14 cellular contexts compared by ENCODE assay signal in the genomic region with DNA sequence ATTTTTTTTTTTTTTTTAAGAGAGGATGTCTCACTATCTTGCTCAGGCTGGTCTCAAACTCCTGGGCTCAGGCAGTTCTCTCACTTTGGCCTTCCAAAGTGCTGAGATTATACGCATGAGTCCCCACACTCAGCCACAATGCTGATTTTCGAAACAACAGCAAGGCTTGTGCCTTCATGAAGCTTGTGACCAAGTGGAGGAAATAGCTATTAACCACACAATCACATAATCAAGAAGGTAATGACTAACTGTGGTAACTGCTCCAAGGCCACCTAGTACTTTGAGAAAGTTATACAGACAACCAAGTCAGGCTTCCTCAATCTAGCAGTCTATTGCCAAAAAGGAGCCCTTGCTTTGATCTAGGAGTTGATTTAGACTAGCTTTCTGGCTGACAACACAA. TPM values are rescaled to one million over a fixed set of nuclear protein-coding genes. Genes with fewer than 3 reads are reported as not detected.
DNase-seq lines count a peak whose midpoint lies in the region; ATAC-seq, FAIRE-seq and TF ChIP-seq lines count a peak whose summit lies in the region.
"Had no signal": no experiment of that assay in that cellular context is flagged by ENCODE, and none has a peak within 500 bp of the region (broad histone marks: within the 10 kb centered on the region; RNA-seq: fewer than 3 reads in every experiment).

No MANE protein-coding gene starts in this region.

- FAIRE-seq in H54 (lab: Jason Lieb, UNC) = no peak

- no peaks in the 10 kb centered on the region for H3K36me3 ChIP-seq in CD4-positive, alpha-beta memory T cell (ENCODE audit: insufficient read depth, low read length)

- H3K27ac ChIP-seq in CD4-positive, alpha-beta memory T cell (ENCODE audit: low read depth, low read length) = no peak overlapping the region

- POLR2A ChIA-PET in CD4-positive, alpha-beta memory T cell (lab: Charles Lee; ENCODE audit: partially characterized antibody) = interaction anchor here (1.0 kb wide), 1 partner anchor 13 kb away, joined by 3 read pairs; no protein-coding TSS in a partner anchor

- CTCF ChIA-PET in CD4-positive, alpha-beta memory T cell (lab: Charles Lee; ENCODE audit: partially characterized antibody) = interaction anchor here (1.8 kb wide), 1 partner anchor 394 kb away, joined by 4 read pairs; no protein-coding TSS in a partner anchor

- no peaks in the 10 kb centered on the region for H3K4me1 ChIP-seq in CD4-positive, alpha-beta memory T cell (ENCODE audit: insufficient read depth, low read length)

- ATAC-seq in GM21390 (IDR thresholded peaks at IDR 0.05; ENCODE audit: unreplicated experiment) = peak; percentile 96
- peak; percentile 94 for ATAC-seq in HG03432 (IDR thresholded peaks at IDR 0.05; ENCODE audit: unreplicated experiment)

- no peaks in the 10 kb centered on the region for H3K27me3 Mint-ChIP-seq in CD4-positive, alpha-beta memory T cell
- peaks cover 5% of the 10 kb centered on the region for H3K27me3 Mint-ChIP-seq in endothelial cell (ENCODE audit: unreplicated experiment)
- H3K27me3 Mint-ChIP-seq: CD4-positive, CD25-positive, alpha-beta regulatory T cell; dendritic cell treated with granulocyte-macrophage colony-stimulating factor and Interleukin-4, amounts not matched to agents 40 ng/mL and 50 ng/mL, for 4 days had no signal

- H3K4me3 Mint-ChIP-seq in CD4-positive, alpha-beta memory T cell = no peak overlapping the region
- no peak overlapping the region for H3K4me3 Mint-ChIP-seq in endothelial cell (ENCODE audit: unreplicated experiment)
- H3K4me3 Mint-ChIP-seq: CD4-positive, CD25-positive, alpha-beta regulatory T cell; dendritic cell treated with granulocyte-macrophage colony-stimulating factor and Interleukin-4, amounts not matched to agents 40 ng/mL and 50 ng/mL, for 4 days had no signal

- peaks cover 0 to 1% (median 0%) of the 10 kb centered on the region in 4 donors for H3K4me1 Mint-ChIP-seq in CD4-positive, alpha-beta memory T cell
- no peaks in the 10 kb centered on the region for H3K4me1 Mint-ChIP-seq in endothelial cell (ENCODE audit: unreplicated experiment)

- intact Hi-C loops in CD4-positive, alpha-beta memory T cell (cut with micrococcal nuclease) = no loop called here

- no peak overlapping the region for H3K27ac Mint-ChIP-seq in CD4-positive, alpha-beta memory T cell
- H3K27ac Mint-ChIP-seq in endothelial cell (ENCODE audit: unreplicated experiment) = no peak overlapping the region
- H3K27ac Mint-ChIP-seq: dendritic cell treated with granulocyte-macrophage colony-stimulating factor and Interleukin-4, amounts not matched to agents 40 ng/mL and 50 ng/mL, for 4 days had no signal

- TF ChIP-seq CTCF in epithelial cell of proximal tubule (conservative IDR thresholded peaks at IDR 0.05; ENCODE audit: low read depth, low read length) (no peak), endothelial cell (IDR thresholded peaks at IDR 0.05; ENCODE audit: unreplicated experiment) (no peak)

- H3K27me3 ChIP-seq in CD4-positive, alpha-beta memory T cell (ENCODE audit: insufficient read depth, low read length) = no peaks in the 10 kb centered on the region

- H3K36me3 Mint-ChIP-seq in CD4-positive, alpha-beta memory T cell = peaks cover under 1 to 10% of the 10 kb centered on the region in 2 donors
- H3K36me3 Mint-ChIP-seq in endothelial cell (ENCODE audit: low read depth, unreplicated experiment) = peaks cover 1% of the 10 kb centered on the region

- no peak for TF ChIP-seq POLR2A in H54 (IDR thresholded peaks at IDR 0.05; ENCODE audit: low read depth, low read length)

- peaks cover 0 to 3% (median 0%) of the 10 kb centered on the region in 8 donors for H3K9me3 Mint-ChIP-seq in CD4-positive, alpha-beta memory T cell
- H3K9me3 Mint-ChIP-seq in endothelial cell (ENCODE audit: unreplicated experiment) = peaks cover 3% of the 10 kb centered on the region
- H3K9me3 Mint-ChIP-seq: dendritic cell treated with granulocyte-macrophage colony-stimulating factor and Interleukin-4, amounts not matched to agents 40 ng/mL and 50 ng/mL, for 4 days had no signal

- no peaks in the 10 kb centered on the region for H3K9me3 ChIP-seq in CD4-positive, alpha-beta memory T cell (ENCODE audit: control insufficient read depth in 1 of 2, low read length in 2 of 2)

- H3K4me3 ChIP-seq in epithelial cell of proximal tubule (ENCODE audit: low read depth, low read length) = no peak overlapping the region
- H3K4me3 ChIP-seq in CD4-positive, alpha-beta memory T cell (ENCODE audit: low read length in 2 of 2) = no peak overlapping the region

- DNase-seq in GM03348 (ENCODE audit: low spot score) (peak; percentile 24), epithelial cell of proximal tubule (ENCODE audit: low read depth) (peak; percentile 92), endothelial cell (ENCODE audit: low spot score) (no peak), H54 (ENCODE audit: insufficient read length, low spot score) (no peak), mucosa of gallbladder (ENCODE audit: low spot score) (no peak)
- no peak for DNase-seq in CD4-positive, alpha-beta memory T cell
- DNase-seq: activated CD4-positive, alpha-beta T cell treated with anti-CD3 and anti-CD28 coated beads for 4 hours; mesendoderm; NCI-H526 treated with DMSO at 0.1 percent for 48 hours; stimulated activated CD4-positive, alpha-beta T cell treated with anti-CD3 and anti-CD28 coated beads, Interleukin-4, amount 100 ng/mL, for 24 hours had no signal

RNA-seq across cellular contexts. Expression of a gene that starts 46.3 kb away (rescaled TPM):
- 91.4 and 93.9 TPM in 2 replicates for total RNA-seq in epithelial cell of proximal tubule
- total RNA-seq in CD4-positive, alpha-beta memory T cell = 100 to 1,000 TPM; 128 to 131 TPM
- 100 to 1,000 TPM; 121 to 161 TPM for polyA plus RNA-seq in CD4-positive, alpha-beta memory T cell
- 41.3 TPM for total RNA-seq in endothelial cell (ENCODE audit: unreplicated experiment)
- total RNA-seq in mucosa of gallbladder = 189 TPM

Comparison
In these comparisons a context has a peak if more than half of its experiments do, and no peak if none do; other contexts are left out.
1. DNase-seq: peak in GM03348 (single experiment) and epithelial cell of proximal tubule (single experiment); none in CD4-positive, alpha-beta memory T cell (0 of 5), endothelial cell (single experiment), H54 (single experiment) and mucosa of gallbladder (single experiment).